Comparison of ENCODE assay signal across 22 cellular contexts in the genomic region with DNA sequence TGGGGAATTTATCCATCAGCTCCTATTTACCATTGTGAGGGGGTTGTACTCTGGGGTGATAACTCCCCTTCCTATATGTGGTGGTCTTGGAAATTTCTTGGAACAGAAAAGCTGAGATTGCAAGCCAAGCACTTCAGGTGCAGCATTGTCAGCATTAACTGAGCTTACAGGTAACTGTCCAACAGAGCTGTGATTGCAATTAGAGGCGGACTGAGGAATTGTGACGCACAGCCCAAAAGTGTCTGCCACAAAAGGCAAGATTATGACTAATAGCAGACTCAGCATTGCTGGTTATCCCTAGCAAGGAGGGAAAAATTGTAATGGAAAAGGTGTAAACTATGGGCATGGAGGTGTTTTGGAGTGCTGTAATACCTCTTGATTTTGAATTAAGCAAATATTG.
A peak's percentile ranks its signal among the peaks of the same experiment; 100 is the strongest.
DNase-seq lines count a peak whose midpoint lies in the region; ATAC-seq, FAIRE-seq and TF ChIP-seq lines count a peak whose summit lies in the region.
"Had no signal": no experiment of that assay in that cellular context is flagged by ENCODE, and none has a peak within 500 bp of the region (broad histone marks: within the 10 kb centered on the region; RNA-seq: fewer than 3 reads in every experiment).

No MANE protein-coding gene starts in this region.

- H3K79me2 ChIP-seq in astrocyte (ENCODE audit: insufficient read depth, low read length) = no peaks in the 10 kb centered on the region

- peaks cover 2% of the 10 kb centered on the region for H3K9me3 Mint-ChIP-seq in astrocyte (ENCODE audit: unreplicated experiment)

- TF ChIP-seq CTCF in astrocyte (IDR thresholded peaks at IDR 0.05; ENCODE audit: insufficient read depth, low read depth, low read length) (no peak), foreskin keratinocyte (conservative IDR thresholded peaks at IDR 0.05) (no peak)

- H3K4me1 ChIP-seq in astrocyte (ENCODE audit: insufficient read depth, low read length) (no peaks in the 10 kb centered on the region), foreskin keratinocyte (no peaks in the 10 kb centered on the region)

- H3K9me3 ChIP-seq in astrocyte (ENCODE audit: insufficient read depth, low read depth, low read length) = no peaks in the 10 kb centered on the region

- H4K20me1 ChIP-seq in astrocyte (ENCODE audit: insufficient read depth, low read length) = no peaks in the 10 kb centered on the region

- no peak overlapping the region for H3K9ac ChIP-seq in astrocyte (ENCODE audit: low read length)

- FAIRE-seq in astrocyte (lab: Jason Lieb, UNC) = no peak
- FAIRE-seq in RCC 7860 (lab: Jason Lieb, UNC) = no peak
- FAIRE-seq: G401.6, HTR-8/SVneo had no signal

- H3K36me3 Mint-ChIP-seq in astrocyte (ENCODE audit: low read depth, unreplicated experiment) = no peaks in the 10 kb centered on the region

- H3K36me3 ChIP-seq in astrocyte (ENCODE audit: insufficient read depth, low read length) = no peaks in the 10 kb centered on the region

- H3K4me3 Mint-ChIP-seq in astrocyte (ENCODE audit: unreplicated experiment) = no peak overlapping the region
- H3K4me3 Mint-ChIP-seq: H9 had no signal

- peak; percentile 100 for ATAC-seq in foreskin keratinocyte

- H3K4me3 ChIP-seq in astrocyte (ENCODE audit: insufficient read depth, low read depth, low read length) = no peak overlapping the region
- H3K4me3 ChIP-seq: SK-N-MC had no signal

- no peak overlapping the region for H3K27ac Mint-ChIP-seq in astrocyte (ENCODE audit: unreplicated experiment)
- H3K27ac Mint-ChIP-seq: H9 had no signal

- no peaks in the 10 kb centered on the region for H3K4me1 Mint-ChIP-seq in astrocyte (ENCODE audit: low read depth, unreplicated experiment)
- H3K4me1 Mint-ChIP-seq: H9 had no signal

- H3K27me3 ChIP-seq in astrocyte (ENCODE audit: insufficient read depth, low read length) (no peaks in the 10 kb centered on the region), foreskin keratinocyte (no peaks in the 10 kb centered on the region)

- no peak overlapping the region for H2AFZ ChIP-seq in astrocyte (ENCODE audit: low read depth, low read length)

- H3K4me2 ChIP-seq in astrocyte (ENCODE audit: low read length) = no peak overlapping the region

- DNase-seq in ELR (ENCODE audit: low read depth) (peak; percentile 44), M059J (ENCODE audit: low read depth) (peak; percentile 72), astrocyte (ENCODE audit: low read depth) (peak; percentile 47), foreskin keratinocyte (peak; percentile 57 to 81), RCC 7860 (ENCODE audit: low spot score) (no peak), epidermal melanocyte (ENCODE audit: insufficient read length, low spot score) (no peak), AG20443 (ENCODE audit: low spot score) (no peak)
- DNase-seq in activated CD4-positive, CD25-positive, alpha-beta regulatory T cell (lab: John Stamatoyannopoulos, UW) = no peak
- DNase-seq: ACHN, AML-193, DMS79, H9, Kasumi-1, NCI-H1105 treated with DMSO at 0.1 percent for 48 hours, NCI-H1694 treated with DMSO at 0.1 percent for 48 hours, NCI-H2107, NCI-H526, Right ventricle myocardium superior had no signal

- H3K27me3 Mint-ChIP-seq in astrocyte (ENCODE audit: low read depth, unreplicated experiment) = no peaks in the 10 kb centered on the region

- H3K27ac ChIP-seq in astrocyte (ENCODE audit: low read depth, low read length) = no peak overlapping the region
- H3K27ac ChIP-seq in foreskin keratinocyte = no peak overlapping the region
- H3K27ac ChIP-seq: C4-2B, SK-N-MC had no signal

Comparison
In these comparisons a context has a peak if more than half of its experiments do, and no peak if none do; other contexts are left out.
1. DNase-seq: peak in ELR (single experiment), M059J (single experiment), astrocyte (single experiment) and foreskin keratinocyte (2 of 2); none in activated CD4-positive, CD25-positive, alpha-beta regulatory T cell (0 of 4), RCC 7860 (single experiment), epidermal melanocyte (single experiment) and AG20443 (single experiment).